Comparison of ENCODE assay signal across 31 cellular contexts in the genomic region with DNA sequence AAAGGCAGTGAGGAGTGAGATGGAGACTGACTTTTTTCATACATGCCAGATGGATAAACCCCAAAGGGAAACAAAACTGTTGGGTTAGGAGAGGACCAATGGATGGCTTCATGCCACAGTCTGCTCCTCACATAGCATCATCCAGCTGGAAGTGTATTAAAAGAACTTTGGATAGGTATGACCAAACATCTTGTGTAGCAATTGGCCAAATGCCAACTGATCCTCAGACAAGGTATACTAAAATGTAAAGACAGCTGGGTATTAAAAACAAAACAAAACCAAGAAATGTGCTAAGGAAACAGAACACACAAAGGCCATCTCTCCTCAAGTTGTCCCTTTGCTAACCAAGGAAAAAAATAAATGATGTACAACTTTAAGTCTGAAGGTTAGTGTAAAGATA. TPM values are rescaled to one million over a fixed set of nuclear protein-coding genes. Genes with fewer than 3 reads are reported as not detected.
"Had no signal": no experiment of that assay in that cellular context is flagged by ENCODE, and none has a peak within 500 bp of the region (broad histone marks: within the 10 kb centered on the region; RNA-seq: fewer than 3 reads in every experiment).

No MANE protein-coding gene starts in this region.

- DNase-seq: activated B cell treated with CpG ODN at 0.5 μM for 24 hours; activated CD4-positive, alpha-beta memory T cell treated with anti-CD3 and anti-CD28 coated beads for 36 hours; activated CD4-positive, alpha-beta T cell treated with anti-CD3 and anti-CD28 coated beads for 4 hours; activated CD4-positive, alpha-beta T cell treated with anti-CD3 and anti-CD28 coated beads, Interleukin-2, amount 50 U/mL, for 1 hour; activated CD4-positive, CD25-positive, alpha-beta regulatory T cell treated with anti-CD3 and anti-CD28 coated beads, Interleukin-2, amount 50 U/mL, for 72 hours; activated CD8-positive, alpha-beta memory T cell treated with anti-CD3 and anti-CD28 coated beads, Interleukin-2, amount 50 U/mL, for 48 hours; activated effector memory CD4-positive, alpha-beta T cell treated with Interleukin-2 at 50 U/mL for 16 hours; activated naive CD4-positive, alpha-beta T cell treated with anti-CD3 and anti-CD28 coated beads, Interleukin-2, amount 50 U/mL, for 16 hours; activated naive CD8-positive, alpha-beta T cell treated with anti-CD3 and anti-CD28 coated beads for 36 hours; activated T-cell treated with anti-CD3 and anti-CD28 coated beads, Interleukin-2, amount 50 U/mL, for 48 hours; amniotic stem cell; aorta; brain microvascular endothelial cell; central memory CD4-positive, alpha-beta T cell; NCI-H1092 treated with DMSO at 0.1 percent for 48 hours; NCI-H1417; NCI-H146; NCI-H187; NCI-H2029 treated with DMSO at 0.1 percent for 48 hours; NCI-H2227 treated with DMSO at 0.1 percent for 48 hours; NCI-H510A treated with DMSO at 0.1 percent for 48 hours; NCI-H526 treated with DMSO at 0.1 percent for 48 hours; NCI-H82; Right ventricle myocardium superior; SW 1271; T-helper 1 cell; T-helper 2 cell; T-helper 9 cell had no signal

- H3K27ac ChIP-seq: brain microvascular endothelial cell, VCaP had no signal

- H3K27me3 ChIP-seq: brain microvascular endothelial cell had no signal

- H3K36me3 ChIP-seq: brain microvascular endothelial cell had no signal

RNA-seq across cellular contexts. Expression of a gene that starts 1.6 kb away (rescaled TPM):
- total RNA-seq: M059J, OCI-LY7 had no signal
